23 cellular contexts compared by ENCODE assay signal in the genomic region with DNA sequence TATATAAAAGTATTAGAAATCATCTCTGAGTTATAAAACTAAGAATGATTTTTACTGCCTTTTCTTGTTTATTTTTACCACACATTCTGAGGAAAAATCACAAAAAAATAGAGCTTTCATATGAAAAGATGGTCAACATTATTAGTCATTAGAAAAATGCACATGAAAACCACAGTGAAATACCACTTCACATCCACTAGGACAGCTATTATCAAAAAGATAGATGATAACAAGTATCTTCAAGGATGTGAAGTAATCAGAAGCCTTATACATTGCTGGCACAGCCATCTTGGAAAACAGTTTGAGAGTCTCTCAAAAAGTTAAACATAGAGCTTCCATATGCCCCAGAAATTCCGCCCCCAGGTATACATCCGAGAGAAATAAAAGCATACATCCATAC.
DNase-seq lines count a peak whose midpoint lies in the region; ATAC-seq and TF ChIP-seq lines count a peak whose summit lies in the region.
"Had no signal": no experiment of that assay in that cellular context is flagged by ENCODE, and none has a peak within 500 bp of the region (broad histone marks: within the 10 kb centered on the region; RNA-seq: fewer than 3 reads in every experiment).

No MANE protein-coding gene starts in this region.

- ATAC-seq in stimulated activated naive CD8-positive, alpha-beta T cell treated with anti-CD3 and anti-CD28 coated beads, Interleukin-15, Interleukin-2, amounts not matched to agents 100 U/mL and 50 U/mL, for 24 hours, result no peak
- ATAC-seq: HepG2 had no signal

- DNase-seq in activated CD4-positive, alpha-beta T cell treated with anti-CD3 and anti-CD28 coated beads, Interleukin-2, amount 10 ng/mL, durations not matched to agents 24 days and 14 days, result no peak
- no peak for DNase-seq in activated CD4-positive, alpha-beta T cell treated with anti-CD3 and anti-CD28 coated beads, Interleukin-2, amount 10 ng/mL, durations not matched to agents 7 days and 5 days
- DNase-seq in stimulated activated naive CD8-positive, alpha-beta T cell treated with anti-CD3 and anti-CD28 coated beads, Interleukin-15, Interleukin-2, amounts not matched to agents 100 U/mL and 50 U/mL, for 24 hours, result no peak
- DNase-seq in activated naive CD8-positive, alpha-beta T cell treated with anti-CD3 and anti-CD28 coated beads for 36 hours, result no peak
- DNase-seq in type B pancreatic cell (ENCODE audit: extremely low spot score, unreplicated experiment) (no peak), uterus (no peak), PC-9 (no peak)
- DNase-seq: CD4-positive, alpha-beta T cell; DMS53; H9; Karpas-422; NCI-H1105; NCI-H1436 treated with DMSO at 0.1 percent for 48 hours; NCI-H187 treated with DMSO at 0.1 percent for 48 hours; NCI-H446 treated with DMSO at 0.1 percent for 48 hours; NCI-H82; Right ventricle myocardium superior; RPMI8226 had no signal

- peaks cover 24% of the 10 kb centered on the region for H3K36me3 Mint-ChIP-seq in activated CD4-positive, alpha-beta T cell treated with anti-CD3 and anti-CD28 coated beads, Interleukin-2, amount 10 ng/mL, durations not matched to agents 24 days and 14 days (ENCODE audit: low read depth)
- H3K36me3 Mint-ChIP-seq in activated CD4-positive, alpha-beta T cell treated with anti-CD3 and anti-CD28 coated beads, Interleukin-2, amount 10 ng/mL, durations not matched to agents 7 days and 5 days (ENCODE audit: low read depth), result peaks cover 54% of the 10 kb centered on the region
- peaks cover 10% of the 10 kb centered on the region for H3K36me3 Mint-ChIP-seq in stimulated activated naive CD8-positive, alpha-beta T cell treated with anti-CD3 and anti-CD28 coated beads, Interleukin-15, Interleukin-2, amounts not matched to agents 100 ng/mL and 50 ng/mL, for 24 hours (ENCODE audit: low read depth)
- H3K36me3 Mint-ChIP-seq in activated naive CD8-positive, alpha-beta T cell treated with anti-CD3 and anti-CD28 coated beads for 36 hours, result peaks cover 20% of the 10 kb centered on the region
- no peaks in the 10 kb centered on the region for H3K36me3 Mint-ChIP-seq in type B pancreatic cell

- H3K4me3 Mint-ChIP-seq in activated CD4-positive, alpha-beta T cell treated with anti-CD3 and anti-CD28 coated beads, Interleukin-2, amount 10 ng/mL, durations not matched to agents 24 days and 14 days, result no peak overlapping the region
- no peak overlapping the region for H3K4me3 Mint-ChIP-seq in activated CD4-positive, alpha-beta T cell treated with anti-CD3 and anti-CD28 coated beads, Interleukin-2, amount 10 ng/mL, durations not matched to agents 7 days and 5 days
- no peak overlapping the region for H3K4me3 Mint-ChIP-seq in stimulated activated naive CD8-positive, alpha-beta T cell treated with anti-CD3 and anti-CD28 coated beads, Interleukin-15, Interleukin-2, amounts not matched to agents 100 ng/mL and 50 ng/mL, for 24 hours
- H3K4me3 Mint-ChIP-seq in activated naive CD8-positive, alpha-beta T cell treated with anti-CD3 and anti-CD28 coated beads for 36 hours, result no peak overlapping the region
- no peak overlapping the region for H3K4me3 Mint-ChIP-seq in type B pancreatic cell
- H3K4me3 Mint-ChIP-seq: CD4-positive, alpha-beta T cell; GM23338; H9 had no signal

- H3K4me1 Mint-ChIP-seq in activated CD4-positive, alpha-beta T cell treated with anti-CD3 and anti-CD28 coated beads, Interleukin-2, amount 10 ng/mL, durations not matched to agents 24 days and 14 days, result peaks cover 47% of the 10 kb centered on the region
- H3K4me1 Mint-ChIP-seq in activated CD4-positive, alpha-beta T cell treated with anti-CD3 and anti-CD28 coated beads, Interleukin-2, amount 10 ng/mL, durations not matched to agents 7 days and 5 days, result peaks cover 58% of the 10 kb centered on the region
- H3K4me1 Mint-ChIP-seq in stimulated activated naive CD8-positive, alpha-beta T cell treated with anti-CD3 and anti-CD28 coated beads, Interleukin-15, Interleukin-2, amounts not matched to agents 100 ng/mL and 50 ng/mL, for 24 hours (ENCODE audit: low read depth), result peaks cover 40% of the 10 kb centered on the region
- peaks cover 40% of the 10 kb centered on the region for H3K4me1 Mint-ChIP-seq in activated naive CD8-positive, alpha-beta T cell treated with anti-CD3 and anti-CD28 coated beads for 36 hours
- peaks cover 5% of the 10 kb centered on the region for H3K4me1 Mint-ChIP-seq in type B pancreatic cell (ENCODE audit: unreplicated experiment)

- peak overlapping the region; percentile 84 for H3K27ac Mint-ChIP-seq in activated CD4-positive, alpha-beta T cell treated with anti-CD3 and anti-CD28 coated beads, Interleukin-2, amount 10 ng/mL, durations not matched to agents 24 days and 14 days
- no peak overlapping the region for H3K27ac Mint-ChIP-seq in activated CD4-positive, alpha-beta T cell treated with anti-CD3 and anti-CD28 coated beads, Interleukin-2, amount 10 ng/mL, durations not matched to agents 7 days and 5 days
- H3K27ac Mint-ChIP-seq in stimulated activated naive CD8-positive, alpha-beta T cell treated with anti-CD3 and anti-CD28 coated beads, Interleukin-15, Interleukin-2, amounts not matched to agents 100 ng/mL and 50 ng/mL, for 24 hours, result peak overlapping the region; percentile 95
- H3K27ac Mint-ChIP-seq in activated naive CD8-positive, alpha-beta T cell treated with anti-CD3 and anti-CD28 coated beads for 36 hours, result peak overlapping the region; percentile 85
- H3K27ac Mint-ChIP-seq in type B pancreatic cell, result no peak overlapping the region
- H3K27ac Mint-ChIP-seq: CD4-positive, alpha-beta T cell; GM23338; H9 had no signal

- TF ChIP-seq CTCF in type B pancreatic cell (conservative IDR thresholded peaks at IDR 0.05), result peak; percentile 53
- TF ChIP-seq CTCF in uterus (IDR thresholded peaks at IDR 0.05), result no peak
- TF ChIP-seq CTCF in PC-9 (conservative IDR thresholded peaks at IDR 0.05), result no peak

- no peaks in the 10 kb centered on the region for H3F3A ChIP-seq in PC-9 (ENCODE audit: insufficient read depth, low read depth)

- H3K9me2 ChIP-seq in PC-9 (ENCODE audit: insufficient read depth), result no peaks in the 10 kb centered on the region

- H3K4me2 ChIP-seq in PC-9, result no peak overlapping the region
- H3K4me2 ChIP-seq: GM23338 had no signal

- H3K4me3 ChIP-seq in uterus (no peak overlapping the region), PC-9 (no peak overlapping the region)
- H3K4me3 ChIP-seq: BLaER1, GM23338, SJSA1 had no signal

- POLR2A ChIA-PET in activated CD4-positive, alpha-beta T cell treated with anti-CD3 and anti-CD28 coated beads, Interleukin-2, amount 10 ng/mL, durations not matched to agents 7 days and 5 days (lab: Charles Lee), result no interaction called here
- POLR2A ChIA-PET in PC-9 (lab: Charles Lee; ENCODE audit: unreplicated experiment), result no interaction called here

- H3K27ac ChIP-seq in uterus, result no peak overlapping the region
- no peak overlapping the region for H3K27ac ChIP-seq in PC-9
- H3K27ac ChIP-seq: BLaER1, SJSA1 had no signal

- CTCF ChIA-PET in activated CD4-positive, alpha-beta T cell treated with anti-CD3 and anti-CD28 coated beads, Interleukin-2, amount 10 ng/mL, durations not matched to agents 7 days and 5 days (lab: Charles Lee), result interaction anchor here (1.0 kb wide), 1 partner anchor 16 kb away, joined by 3 read pairs; no protein-coding TSS in a partner anchor
- CTCF ChIA-PET in PC-9 (lab: Charles Lee), result no interaction called here

- intact Hi-C loops in activated CD4-positive, alpha-beta T cell treated with anti-CD3 and anti-CD28 coated beads, Interleukin-2, amount 10 ng/mL, durations not matched to agents 24 days and 14 days (cut with micrococcal nuclease), result loop anchor here (2.0 kb wide), 1 partner anchor 90 kb away; no protein-coding TSS in a partner anchor
- intact Hi-C loops in uterus (cut with DNase I; ENCODE audit: low total_unique reads) (no loop called here), PC-9 (cut with micrococcal nuclease; ENCODE audit: unreplicated experiment) (no loop called here)

- H3K27me3 ChIP-seq in uterus, result no peaks in the 10 kb centered on the region
- H3K27me3 ChIP-seq in PC-9 (ENCODE audit: insufficient read depth, low read depth), result no peaks in the 10 kb centered on the region
- H3K27me3 ChIP-seq: BLaER1, SJSA1 had no signal

- TF ChIP-seq POLR2A in uterus (IDR thresholded peaks at IDR 0.05), result no peak

- H3K79me2 ChIP-seq in PC-9 (ENCODE audit: low read depth), result no peaks in the 10 kb centered on the region

- H4K20me1 ChIP-seq in PC-9 (ENCODE audit: insufficient read depth), result no peaks in the 10 kb centered on the region
- H4K20me1 ChIP-seq: BLaER1 had no signal

- H3K36me3 ChIP-seq in uterus (no peaks in the 10 kb centered on the region), PC-9 (ENCODE audit: low read depth) (no peaks in the 10 kb centered on the region)
- H3K36me3 ChIP-seq: BLaER1, SJSA1 had no signal

- H3K27me3 Mint-ChIP-seq in activated CD4-positive, alpha-beta T cell treated with anti-CD3 and anti-CD28 coated beads, Interleukin-2, amount 10 ng/mL, durations not matched to agents 24 days and 14 days, result no peaks in the 10 kb centered on the region
- no peaks in the 10 kb centered on the region for H3K27me3 Mint-ChIP-seq in activated CD4-positive, alpha-beta T cell treated with anti-CD3 and anti-CD28 coated beads, Interleukin-2, amount 10 ng/mL, durations not matched to agents 7 days and 5 days
- no peaks in the 10 kb centered on the region for H3K27me3 Mint-ChIP-seq in stimulated activated naive CD8-positive, alpha-beta T cell treated with anti-CD3 and anti-CD28 coated beads, Interleukin-15, Interleukin-2, amounts not matched to agents 100 ng/mL and 50 ng/mL, for 24 hours
- H3K27me3 Mint-ChIP-seq in activated naive CD8-positive, alpha-beta T cell treated with anti-CD3 and anti-CD28 coated beads for 36 hours, result no peaks in the 10 kb centered on the region
- no peaks in the 10 kb centered on the region for H3K27me3 Mint-ChIP-seq in type B pancreatic cell
- H3K27me3 Mint-ChIP-seq: CD4-positive, alpha-beta T cell had no signal

- H2AFZ ChIP-seq in PC-9, result no peak overlapping the region
- H2AFZ ChIP-seq: GM23338 had no signal

- H3K9me3 ChIP-seq in uterus, result no peaks in the 10 kb centered on the region
- H3K9me3 ChIP-seq in PC-9 (ENCODE audit: insufficient read depth, low read depth), result no peaks in the 10 kb centered on the region
- H3K9me3 ChIP-seq: BLaER1, SJSA1 had no signal

- no peaks in the 10 kb centered on the region for H3K4me1 ChIP-seq in uterus
- H3K4me1 ChIP-seq in PC-9 (replicated peaks; ENCODE audit: insufficient read depth), result no peaks in the 10 kb centered on the region
- H3K4me1 ChIP-seq: SJSA1 had no signal

- BruUV-seq in PC-9 (replicated peaks; lab: Mats Ljungman, UMichigan), result no TSS peak

- H3K9me3 Mint-ChIP-seq in activated CD4-positive, alpha-beta T cell treated with anti-CD3 and anti-CD28 coated beads, Interleukin-2, amount 10 ng/mL, durations not matched to agents 24 days and 14 days, result peaks cover 35% of the 10 kb centered on the region
- peaks cover 46% of the 10 kb centered on the region for H3K9me3 Mint-ChIP-seq in activated CD4-positive, alpha-beta T cell treated with anti-CD3 and anti-CD28 coated beads, Interleukin-2, amount 10 ng/mL, durations not matched to agents 7 days and 5 days
- H3K9me3 Mint-ChIP-seq in stimulated activated naive CD8-positive, alpha-beta T cell treated with anti-CD3 and anti-CD28 coated beads, Interleukin-15, Interleukin-2, amounts not matched to agents 100 ng/mL and 50 ng/mL, for 24 hours, result no peaks in the 10 kb centered on the region
- peaks cover 16% of the 10 kb centered on the region for H3K9me3 Mint-ChIP-seq in activated naive CD8-positive, alpha-beta T cell treated with anti-CD3 and anti-CD28 coated beads for 36 hours
- H3K9me3 Mint-ChIP-seq in type B pancreatic cell, result no peaks in the 10 kb centered on the region
- H3K9me3 Mint-ChIP-seq: GM23338, H9 had no signal

Comparison
In these comparisons a context has a peak if more than half of its experiments do, and no peak if none do; other contexts are left out.
1. H3K27ac Mint-ChIP-seq: peak in activated CD4-positive, alpha-beta T cell treated with anti-CD3 and anti-CD28 coated beads, Interleukin-2, amount 10 ng/mL, durations not matched to agents 24 days and 14 days (single experiment), stimulated activated naive CD8-positive, alpha-beta T cell treated with anti-CD3 and anti-CD28 coated beads, Interleukin-15, Interleukin-2, amounts not matched to agents 100 ng/mL and 50 ng/mL, for 24 hours (single experiment) and activated naive CD8-positive, alpha-beta T cell treated with anti-CD3 and anti-CD28 coated beads for 36 hours (single experiment); none in activated CD4-positive, alpha-beta T cell treated with anti-CD3 and anti-CD28 coated beads, Interleukin-2, amount 10 ng/mL, durations not matched to agents 7 days and 5 days (single experiment) and type B pancreatic cell (single experiment).